ENCODE assay signal across 8 cellular contexts in the genomic region with DNA sequence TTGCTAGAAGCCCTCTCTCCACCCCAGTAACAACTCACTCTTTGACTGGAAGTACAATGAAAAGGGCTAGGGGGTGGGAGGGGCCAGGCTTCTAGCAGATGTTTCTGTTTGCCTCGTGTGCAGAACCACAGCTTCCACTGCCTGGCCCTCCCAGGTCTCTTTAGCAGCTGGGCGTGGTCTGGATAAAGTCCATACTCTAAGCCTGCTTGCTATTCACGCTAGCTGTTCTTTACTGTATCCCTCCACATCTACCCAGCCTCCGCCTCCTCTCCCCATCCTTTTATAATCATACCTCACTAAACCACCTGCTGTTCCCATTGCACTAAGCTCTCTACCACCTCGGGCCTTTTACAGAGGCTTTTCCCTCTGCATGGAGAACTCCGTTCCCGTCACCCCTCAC.
DNase-seq lines count a peak whose midpoint lies in the region; ATAC-seq and TF ChIP-seq lines count a peak whose summit lies in the region.

No MANE protein-coding gene starts in this region.

- H3K9ac ChIP-seq in HUES48 (ENCODE audit: low read depth, low read length): 0 out of 2 replicates have a peak overlapping the region, but pooled peaks have one; percentile 1

- no peak for ATAC-seq in HG02970 (IDR thresholded peaks at IDR 0.05; ENCODE audit: low FRiP score, unreplicated experiment)
- ATAC-seq in GM19035 (IDR thresholded peaks at IDR 0.05; ENCODE audit: unreplicated experiment): no peak

- TF ChIP-seq CTCF in glutamatergic neuron (IDR thresholded peaks at IDR 0.05; ENCODE audit: partially characterized antibody, unreplicated experiment): no peak

- no peak overlapping the region for H3K27ac ChIP-seq in HUES48 (ENCODE audit: low read depth, low read length)

- peak; percentile 97 for DNase-seq in DMS53 (lab: John Stamatoyannopoulos, UW)
- DNase-seq in NCI-H774 (lab: John Stamatoyannopoulos, UW): peak; percentile 89
- DNase-seq in glutamatergic neuron: no peak
- DNase-seq in islet precursor cell: no peak
- no peak for DNase-seq in stimulated activated CD4-positive, alpha-beta T cell treated with anti-CD3 and anti-CD28 coated beads, Interleukin-12 subunit alpha, Interleukin-12 subunit beta, amount 100 ng/mL, for 4 hours

- peaks cover 5% of the 10 kb centered on the region for H3K9me3 Mint-ChIP-seq in glutamatergic neuron (ENCODE audit: unreplicated experiment)

- no peaks in the 10 kb centered on the region for H3K36me3 Mint-ChIP-seq in glutamatergic neuron (ENCODE audit: unreplicated experiment)

- peaks cover 15% of the 10 kb centered on the region for H3K4me1 ChIP-seq in HUES48 (ENCODE audit: control insufficient read depth, insufficient read depth, low read length)

- no peaks in the 10 kb centered on the region for H3K36me3 ChIP-seq in HUES48 (ENCODE audit: control insufficient read depth, insufficient read depth, low read length)

- H3K27ac Mint-ChIP-seq in glutamatergic neuron (ENCODE audit: unreplicated experiment): peak overlapping the region; percentile 80

- H3K27me3 ChIP-seq in HUES48 (ENCODE audit: control insufficient read depth, insufficient read depth, low read length): no peaks in the 10 kb centered on the region

- H3K4me3 Mint-ChIP-seq in glutamatergic neuron (ENCODE audit: unreplicated experiment): peak overlapping the region; percentile 26

- H3K27me3 Mint-ChIP-seq in glutamatergic neuron (ENCODE audit: unreplicated experiment): peaks cover 3% of the 10 kb centered on the region

- no peaks in the 10 kb centered on the region for H3K9me3 ChIP-seq in HUES48 (ENCODE audit: control insufficient read depth, insufficient read depth, low read length)

- H3K4me3 ChIP-seq in HUES48 (ENCODE audit: low read depth, low read length): no peak overlapping the region

- H3K4me1 Mint-ChIP-seq in glutamatergic neuron (ENCODE audit: low read depth, unreplicated experiment): peaks cover 52% of the 10 kb centered on the region

Comparison
In these comparisons a context has a peak if more than half of its experiments do, and no peak if none do; other contexts are left out.
1. DNase-seq: peak in DMS53 (single experiment) and NCI-H774 (single experiment); none in glutamatergic neuron (single experiment), islet precursor cell (single experiment) and stimulated activated CD4-positive, alpha-beta T cell treated with anti-CD3 and anti-CD28 coated beads, Interleukin-12 subunit alpha, Interleukin-12 subunit beta, amount 100 ng/mL, for 4 hours (single experiment).